ENCODE assay signal across 6 cellular contexts in genomic region chr14:94025720-94026119, GRCh38. TPM values are rescaled to one million over a fixed set of nuclear protein-coding genes. Genes with fewer than 3 reads are reported as not detected.
DNase-seq lines count a peak whose midpoint lies in the region; ATAC-seq and TF ChIP-seq lines count a peak whose summit lies in the region.

No MANE protein-coding gene starts in this region.

- H3K79me2 ChIP-seq in mammary epithelial cell (ENCODE audit: insufficient read depth, low read length) (no peaks in the 10 kb centered on the region), trophoblast cell (ENCODE audit: control insufficient read depth, insufficient read depth, low read length, poor library complexity) (no peaks in the 10 kb centered on the region)

- H3K79me1 ChIP-seq in trophoblast cell (ENCODE audit: low read length) = peaks cover 4% of the 10 kb centered on the region

- H2BK5ac ChIP-seq in trophoblast cell (ENCODE audit: low read depth, low read length, poor library complexity) = no peak overlapping the region

- H3K27ac ChIP-seq in mammary epithelial cell (ENCODE audit: insufficient read depth, low read depth, low read length) (peak overlapping the region; percentile 42), trophoblast cell (ENCODE audit: low read depth, low read length) (no peak overlapping the region)

- H3K36me3 ChIP-seq in mammary epithelial cell (ENCODE audit: insufficient read depth, low read length) (no peaks in the 10 kb centered on the region), trophoblast cell (ENCODE audit: control insufficient read depth in 1 of 2, insufficient read depth in 2 of 2, low read length in 2 of 2) (no peaks in the 10 kb centered on the region), H7 (replicated peaks; ENCODE audit: control insufficient read depth, insufficient read depth, low read length) (no peaks in the 10 kb centered on the region)

- no peak overlapping the region for H3K23ac ChIP-seq in trophoblast cell (ENCODE audit: low read length)

- no peak overlapping the region for H2BK120ac ChIP-seq in trophoblast cell (ENCODE audit: insufficient read depth, low read length, poor library complexity)

- H3K9ac ChIP-seq in mammary epithelial cell (ENCODE audit: insufficient read depth, low read length) (no peak overlapping the region), trophoblast cell (ENCODE audit: low read length) (no peak overlapping the region)

- CTCF ChIA-PET in mammary epithelial cell (lab: Charles Lee; ENCODE audit: low non-redundant PET) = no interaction called here

- BruUV-seq in mammary epithelial cell (replicated peaks; lab: Mats Ljungman, UMichigan) = no TSS peak

- H4K12ac ChIP-seq in trophoblast cell (ENCODE audit: low read depth, low read length) = no peak overlapping the region

- H3K4me1 ChIP-seq in mammary epithelial cell (ENCODE audit: insufficient read depth, low read length) (peaks cover 29% of the 10 kb centered on the region), trophoblast cell (ENCODE audit: control insufficient read depth in 1 of 2, insufficient read depth in 2 of 2, low read length in 2 of 2) (peaks cover 0 to 10% of the 10 kb centered on the region in 2 experiments)

- in situ Hi-C loops in mammary epithelial cell (cut with MboI; ENCODE audit: low sequenced_read_pairs in 2 of 2) = no loop called here

- WGBS in mammary epithelial cell (ENCODE audit: low coverage, missing lambda C conversion rate) = 32% methylated on average over 6 of the region's 6 CpGs
- no CpG with 5 or more reads among the region's 6 CpGs for WGBS in trophoblast cell (ENCODE audit: extremely low coverage, insufficient coverage, insufficient read length)

- ATAC-seq in GM21786 (IDR thresholded peaks at IDR 0.05; ENCODE audit: unreplicated experiment) = no peak

- DNase-seq in LNCaP clone FGC (ENCODE audit: low read depth) (no peak), mammary epithelial cell (no peak), trophoblast cell (no peak), foreskin melanocyte (no peak), H7 (no peak)

- no peak overlapping the region for H3K14ac ChIP-seq in trophoblast cell (ENCODE audit: low read length)

- H3K27me3 ChIP-seq in mammary epithelial cell (ENCODE audit: insufficient read depth, low read length) = no peaks in the 10 kb centered on the region
- H3K27me3 ChIP-seq in trophoblast cell (ENCODE audit: insufficient read depth, low read length) = no peaks in the 10 kb centered on the region
- H3K27me3 ChIP-seq in H7 (ENCODE audit: control insufficient read depth, insufficient read depth, low read length) = peaks cover 6% of the 10 kb centered on the region

- H2AK5ac ChIP-seq in trophoblast cell (ENCODE audit: low read length) = no peak overlapping the region

- no peak overlapping the region for H2BK12ac ChIP-seq in trophoblast cell (ENCODE audit: low read length)

- H3K9me3 ChIP-seq in mammary epithelial cell (replicated peaks; ENCODE audit: insufficient read depth, low read length) (no peaks in the 10 kb centered on the region), trophoblast cell (ENCODE audit: insufficient read depth, low read depth, low read length) (no peaks in the 10 kb centered on the region)

- dilution Hi-C loops in mammary epithelial cell (cut with HindIII; ENCODE audit: low sequenced_read_pairs) = no loop called here

- peak overlapping the region; percentile 32 for H2AFZ ChIP-seq in mammary epithelial cell (ENCODE audit: low read depth, low read length)
- no peak overlapping the region for H2AFZ ChIP-seq in trophoblast cell (ENCODE audit: insufficient read depth, low read length, poor library complexity)

- H3K4me2 ChIP-seq in mammary epithelial cell (ENCODE audit: insufficient read depth, low read depth, low read length) (peak overlapping the region; percentile 63), trophoblast cell (ENCODE audit: low read length) (peak overlapping the region; percentile 48)

- H4K8ac ChIP-seq in trophoblast cell (ENCODE audit: low read depth, low read length) = no peak overlapping the region

- no peak overlapping the region for H3K4ac ChIP-seq in trophoblast cell (ENCODE audit: low read depth, low read length)

- intact Hi-C loops in mammary epithelial cell (cut with micrococcal nuclease) = no loop called here

- TF ChIP-seq CTCF in LNCaP clone FGC (IDR thresholded peaks at IDR 0.05; ENCODE audit: control insufficient read depth, extremely low read depth, insufficient read depth) = no peak
- TF ChIP-seq CTCF in mammary epithelial cell (conservative IDR thresholded peaks at IDR 0.05 in 1 of 2, IDR thresholded peaks at IDR 0.05 in 1 of 2; ENCODE audit: extremely low read depth in 1 of 2, insufficient read depth in 1 of 2, low read depth in 1 of 2, low read length in 2 of 2) = no peak

- no peaks in the 10 kb centered on the region for H4K20me1 ChIP-seq in mammary epithelial cell (ENCODE audit: insufficient read depth, low read length)

- H3K18ac ChIP-seq in trophoblast cell (ENCODE audit: low read length) = no peak overlapping the region

- H4K91ac ChIP-seq in trophoblast cell (ENCODE audit: low read depth, low read length) = no peak overlapping the region

- H3K4me3 ChIP-seq in LNCaP clone FGC (ENCODE audit: low read depth, low read length) (peak overlapping the region; percentile 66), mammary epithelial cell (replicated peaks in 1 of 3; ENCODE audit: insufficient read depth in 1 of 3, low read depth in 2 of 3, low read length in 3 of 3) (peak overlapping the region; percentile 1 to 27 (median 15)), trophoblast cell (ENCODE audit: low read depth, low read length) (no peak overlapping the region), H7 (ENCODE audit: insufficient read depth, low read depth, low read length) (no peak overlapping the region; the same call in 1 of the 2 replicates)

RNA-seq across cellular contexts. Expression of gene OTUB2, which starts 0.4 kb away (rescaled TPM):
- total RNA-seq in mammary epithelial cell = 1 to 10 TPM; 3.7 to 4.8 TPM
- polyA plus RNA-seq in mammary epithelial cell = 4.6 TPM
- polyA minus RNA-seq in mammary epithelial cell = 12.4 TPM
- polyA plus RNA-seq in trophoblast cell (2013) = 29.6 and 30.4 TPM in 2 replicates
- 3.0 and 4.4 TPM in 2 replicates for total RNA-seq in H7 (2014; rRNA removed; shearing (Covaris generic))

RNA-seq across cellular contexts. Expression of gene CCDC197, which starts 28.6 kb away (rescaled TPM):
- total RNA-seq in mammary epithelial cell = not detected
- not detected for polyA plus RNA-seq in mammary epithelial cell
- not detected for polyA minus RNA-seq in mammary epithelial cell
- polyA plus RNA-seq in trophoblast cell (2013) = 0.03 TPM in 1 of 2 replicates, not detected in the other
- total RNA-seq in H7 (2014; rRNA removed; shearing (Covaris generic)) = not detected in 2 replicates

RNA-seq across cellular contexts. Expression of gene ASB2, which starts 49.4 kb away (rescaled TPM):
- total RNA-seq in mammary epithelial cell = under 1 TPM; 0.17 to 0.19 TPM
- polyA plus RNA-seq in mammary epithelial cell = 0.92 TPM
- not detected for polyA minus RNA-seq in mammary epithelial cell
- 0.83 and 1.3 TPM in 2 replicates for polyA plus RNA-seq in trophoblast cell (2013)
- total RNA-seq in H7 (2014; rRNA removed; shearing (Covaris generic)) = 0.21 TPM in 1 of 2 replicates, not detected in the other

RNA-seq across cellular contexts. Expression of gene DDX24, which starts 55.3 kb away (rescaled TPM):
- total RNA-seq in mammary epithelial cell = 100 to 1,000 TPM in 1 of 2 donors, 10 to 100 TPM in 1; 94.7 to 156 TPM
- polyA plus RNA-seq in mammary epithelial cell = 163 TPM
- 119 TPM for polyA minus RNA-seq in mammary epithelial cell
- polyA plus RNA-seq in trophoblast cell (2013) = 108 and 113 TPM in 2 replicates
- total RNA-seq in H7 (2014; rRNA removed; shearing (Covaris generic)) = 198 and 211 TPM in 2 replicates

RNA-seq across cellular contexts. Expression of gene IFI27L1, which starts 55.4 kb away (rescaled TPM):
- 10 to 100 TPM; 11.2 to 28.5 TPM for total RNA-seq in mammary epithelial cell
- polyA plus RNA-seq in mammary epithelial cell = 33.6 TPM
- 18.6 TPM for polyA minus RNA-seq in mammary epithelial cell
- polyA plus RNA-seq in trophoblast cell (2013) = 18.5 and 19.5 TPM in 2 replicates
- 14.3 and 16.4 TPM in 2 replicates for total RNA-seq in H7 (2014; rRNA removed; shearing (Covaris generic))

Comparison
In these comparisons a context has a peak if more than half of its experiments do, and no peak if none do; other contexts are left out.
1. H3K4me3 ChIP-seq: peak in LNCaP clone FGC (single experiment) and mammary epithelial cell (3 of 3); none in trophoblast cell (single experiment) and H7 (single experiment).